In the genomic region with DNA sequence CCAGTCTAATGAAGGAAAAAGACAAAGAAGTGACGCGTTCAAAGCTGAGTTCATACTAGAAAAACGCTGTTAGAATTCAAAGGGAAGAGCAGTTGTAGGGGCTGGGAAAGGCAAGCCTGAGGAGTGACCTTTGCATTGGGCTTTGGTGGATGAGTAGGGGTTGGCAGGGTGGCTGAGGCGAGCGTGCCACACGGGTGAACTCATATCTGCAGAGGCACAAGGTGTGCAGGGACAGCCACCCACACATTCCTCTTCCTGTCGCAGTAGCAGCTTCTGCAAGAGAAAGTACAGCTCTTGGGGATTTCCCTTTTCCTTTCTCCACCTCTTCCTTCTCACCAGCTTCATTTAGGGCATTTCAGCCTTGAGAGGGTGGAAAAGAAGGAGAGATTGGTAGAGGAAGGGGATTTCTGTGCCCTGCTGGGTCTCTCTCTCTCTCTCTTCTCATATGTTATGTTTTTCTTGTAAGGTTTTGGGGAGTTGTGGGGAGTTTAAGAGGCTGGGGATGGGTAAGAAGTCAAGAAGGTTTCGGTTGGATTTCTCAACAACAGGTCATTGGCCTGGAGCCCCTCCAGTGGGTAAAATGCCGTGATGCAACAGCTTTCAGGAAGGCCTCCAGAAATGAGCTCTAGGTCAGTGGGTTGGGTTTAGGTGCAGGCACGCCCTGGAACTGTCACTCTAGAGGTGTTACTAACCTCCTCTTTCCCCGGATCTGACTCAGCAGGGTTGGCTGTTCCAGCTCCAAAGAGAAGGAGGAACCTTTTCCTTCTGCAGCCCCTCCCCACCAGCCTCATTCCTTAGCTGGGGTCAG, we compare ENCODE assay signal across 8 cellular contexts. TPM values are rescaled to one million over a fixed set of nuclear protein-coding genes. Genes with fewer than 3 reads are reported as not detected.
A peak's percentile ranks its signal among the peaks of the same experiment; 100 is the strongest.
DNase-seq lines count a peak whose midpoint lies in the region; ATAC-seq and TF ChIP-seq lines count a peak whose summit lies in the region.

No MANE protein-coding gene starts in this region.

- H3K4me3 ChIP-seq in Peyer's patch (no peak overlapping the region), heart left ventricle (peak overlapping the region in 1 of 12 donors; percentile 15)

- H3K36me3 ChIP-seq in Peyer's patch (peaks cover 0 to 6% (median 0%) of the 10 kb centered on the region in 3 donors), heart left ventricle (no peaks in the 10 kb centered on the region)

- peak; percentile 46 for ATAC-seq in HG03066 (IDR thresholded peaks at IDR 0.05; ENCODE audit: low read depth, unreplicated experiment)
- peak in 3 of 4 donors; percentile 35 to 59 (median 54) for ATAC-seq in heart left ventricle
- no peak for ATAC-seq in HG03354 (IDR thresholded peaks at IDR 0.05; ENCODE audit: poor library complexity, severe bottlenecking, unreplicated experiment)

- intact Hi-C loops in heart left ventricle (cut with DNase I): loop anchor here (1.0 to 10.0 kb wide), 17 partner anchors 73 to 286 kb away; a partner anchor contains a TSS

- TF ChIP-seq POLR2A in Peyer's patch (IDR thresholded peaks at IDR 0.05) (peak in 1 of 2 donors; percentile 54), heart left ventricle (IDR thresholded peaks at IDR 0.05) (no peak)

- WGBS in heart left ventricle, 4 donors: 57 to 67% (median 61%) methylated on average over 11 of the region's 11 CpGs

- DNase-seq in DMS 273 (lab: John Stamatoyannopoulos, UW; ENCODE audit: unreplicated experiment) (peak; percentile 48), DMS 273 treated with DMSO at 0.1 percent for 48 hours (lab: John Stamatoyannopoulos, UW) (no peak), Peyer's patch (peak; percentile 71 to 89 (median 73)), heart left ventricle (peak in 1 of 5 donors; percentile 76)
- DNase-seq in activated effector memory CD4-positive, alpha-beta T cell treated with anti-CD3 and anti-CD28 coated beads, Interleukin-2, amount 50 U/mL, for 16 hours: peak; percentile 83
- DNase-seq in stimulated activated CD4-positive, alpha-beta T cell treated with anti-CD3 and anti-CD28 coated beads, Interleukin-1b, Interleukin-23, amount 100 ng/mL, for 48 hours: peak; percentile 81

- H3K4me1 ChIP-seq in Peyer's patch (peaks cover 3 to 38% (median 15%) of the 10 kb centered on the region in 4 donors), heart left ventricle (peaks cover 16 to 73% (median 54%) of the 10 kb centered on the region in 12 donors)

- H3K9me3 ChIP-seq in Peyer's patch (no peaks in the 10 kb centered on the region), heart left ventricle (no peaks in the 10 kb centered on the region)

- peak overlapping the region; percentile 64 to 83 (median 78) for H3K27ac ChIP-seq in Peyer's patch
- H3K27ac ChIP-seq in heart left ventricle: peak overlapping the region in 10 of 12 donors; percentile 14 to 86 (median 56)

- no peaks in the 10 kb centered on the region for H3K27me3 ChIP-seq in Peyer's patch
- no peaks in the 10 kb centered on the region for H3K27me3 ChIP-seq in heart left ventricle

- TF ChIP-seq CTCF in Peyer's patch (IDR thresholded peaks at IDR 0.05) (no peak), heart left ventricle (IDR thresholded peaks at IDR 0.05) (no peak)

RNA-seq across cellular contexts. Expression of a gene that starts 40.1 kb away (rescaled TPM):
- 10 to 100 TPM; 31.5 to 91.6 (median 55.6) TPM for total RNA-seq in Peyer's patch
- 10 to 100 TPM; 28.6 to 77.6 (median 48.2) TPM for total RNA-seq in heart left ventricle
- polyA plus RNA-seq in heart left ventricle: 100 to 1,000 TPM in 1 of 2 donors, 1 to 10 TPM in 1; 6.1 to 103 TPM
